ENCODE assay signal across 7 cellular contexts in genomic region chr6:37222992-37223391, GRCh38. TPM values are rescaled to one million over a fixed set of nuclear protein-coding genes. Genes with fewer than 3 reads are reported as not detected.
DNase-seq lines count a peak whose midpoint lies in the region; ATAC-seq and TF ChIP-seq lines count a peak whose summit lies in the region.

No MANE protein-coding gene starts in this region.

- H3K36me3 ChIP-seq in HEK293 (ENCODE audit: control insufficient read depth in 2 of 2, insufficient read depth in 1 of 2, low read length in 2 of 2) (no peaks in the 10 kb centered on the region), WERI-Rb-1 (no peaks in the 10 kb centered on the region)

- CTCF ChIA-PET in HEK293 (lab: Yijun Ruan, JAX): interaction anchor here (0.6 to 4.4 kb wide), 8 partner anchors 13 to 629 kb away, joined by 3 to 41 read pairs (median 4); no protein-coding TSS in a partner anchor

- ATAC-seq in HG02571 (IDR thresholded peaks at IDR 0.05; ENCODE audit: unreplicated experiment): no peak

- peaks cover 6% of the 10 kb centered on the region for H3K4me1 ChIP-seq in HEK293 (ENCODE audit: control insufficient read depth, insufficient read depth, low read length)

- H3K9me3 ChIP-seq in HEK293 (ENCODE audit: control insufficient read depth, insufficient read depth, low read depth, low read length) (no peaks in the 10 kb centered on the region), WERI-Rb-1 (ENCODE audit: severe bottlenecking) (no peaks in the 10 kb centered on the region)

- H3K27ac ChIP-seq in HEK293 (ENCODE audit: extremely low read depth, low read depth, low read length) (no peak overlapping the region), WERI-Rb-1 (no peak overlapping the region), skin epidermis (peak overlapping the region in 1 of 21 experiments; percentile 30)

- H3K4me3 ChIP-seq in HEK293 (ENCODE audit: low read depth, low read length) (peak overlapping the region; percentile 64), WERI-Rb-1 (ENCODE audit: low read depth, low read length) (peak overlapping the region; percentile 69), fibroblast of villous mesenchyme (ENCODE audit: low read depth, low read length) (peak overlapping the region; percentile 73), skin epidermis (peak overlapping the region in 6 of 7 experiments; percentile 42 to 70 (median 54))

- H3K27me3 ChIP-seq in WERI-Rb-1 (ENCODE audit: insufficient read depth, low read depth, severe bottlenecking): no peaks in the 10 kb centered on the region

- DNase-seq in WERI-Rb-1: no peak
- no peak for DNase-seq in fibroblast of villous mesenchyme (ENCODE audit: low read depth)
- DNase-seq in HUDEP-2 (lab: John Stamatoyannopoulos, UW; ENCODE audit: unreplicated experiment in 76 of 76): no peak
- DNase-seq in dermis blood vessel endothelial cell: no peak

- TF ChIP-seq CTCF in HEK293 (tag by site-specific recombination; IDR thresholded peaks at IDR 0.05): no peak
- no peak for TF ChIP-seq CTCF in WERI-Rb-1 (IDR thresholded peaks at IDR 0.05; ENCODE audit: low read depth, low read length)
- TF ChIP-seq CTCF in fibroblast of villous mesenchyme (IDR thresholded peaks at IDR 0.05; ENCODE audit: insufficient read depth, low read depth, low read length): no peak

- POLR2A ChIA-PET in HEK293 (lab: Yijun Ruan, JAX): interaction anchor here (0.6 to 2.6 kb wide), 7 partner anchors 10 to 348 kb away, joined by 3 to 27 read pairs (median 3); partner anchors contain the start of genes PPIL1, TBC1D22B and TMEM217

TF ChIP-seq in HEK293, 187 proteins besides CTCF, POLR2A, EP300 and RAD21:
- TF ChIP-seq ZNF112 (tag by site-specific recombination; IDR thresholded peaks at IDR 0.05) (no peak), ZNF76 (tag by site-specific recombination; IDR thresholded peaks at IDR 0.05; ENCODE audit: borderline replicate concordance, low read depth) (no peak), ZNF146 (tag by site-specific recombination; IDR thresholded peaks at IDR 0.05) (no peak), ZSCAN4 (tag by site-specific recombination; IDR thresholded peaks at IDR 0.05) (no peak), ZNF670 (tag by site-specific recombination; IDR thresholded peaks at IDR 0.05; ENCODE audit: low read depth) (no peak), ZNF768 (tag by site-specific recombination; IDR thresholded peaks at IDR 0.05) (no peak), OVOL3 (tag by site-specific recombination; IDR thresholded peaks at IDR 0.05) (no peak), ZBTB17 (tag by site-specific recombination; IDR thresholded peaks at IDR 0.05) (no peak), ZNF114 (tag by site-specific recombination; IDR thresholded peaks at IDR 0.05) (no peak), ZNF23 (tag by site-specific recombination; IDR thresholded peaks at IDR 0.05; ENCODE audit: borderline replicate concordance) (no peak)
- TF ChIP-seq, protein P1, sequence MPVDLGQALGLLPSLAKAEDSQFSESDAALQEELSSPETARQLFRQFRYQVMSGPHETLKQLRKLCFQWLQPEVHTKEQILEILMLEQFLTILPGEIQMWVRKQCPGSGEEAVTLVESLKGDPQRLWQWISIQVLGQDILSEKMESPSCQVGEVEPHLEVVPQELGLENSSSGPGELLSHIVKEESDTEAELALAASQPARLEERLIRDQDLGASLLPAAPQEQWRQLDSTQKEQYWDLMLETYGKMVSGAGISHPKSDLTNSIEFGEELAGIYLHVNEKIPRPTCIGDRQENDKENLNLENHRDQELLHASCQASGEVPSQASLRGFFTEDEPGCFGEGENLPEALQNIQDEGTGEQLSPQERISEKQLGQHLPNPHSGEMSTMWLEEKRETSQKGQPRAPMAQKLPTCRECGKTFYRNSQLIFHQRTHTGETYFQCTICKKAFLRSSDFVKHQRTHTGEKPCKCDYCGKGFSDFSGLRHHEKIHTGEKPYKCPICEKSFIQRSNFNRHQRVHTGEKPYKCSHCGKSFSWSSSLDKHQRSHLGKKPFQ (tag by site-specific recombination; IDR thresholded peaks at IDR 0.05): no peak
- TF ChIP-seq, protein P2, sequence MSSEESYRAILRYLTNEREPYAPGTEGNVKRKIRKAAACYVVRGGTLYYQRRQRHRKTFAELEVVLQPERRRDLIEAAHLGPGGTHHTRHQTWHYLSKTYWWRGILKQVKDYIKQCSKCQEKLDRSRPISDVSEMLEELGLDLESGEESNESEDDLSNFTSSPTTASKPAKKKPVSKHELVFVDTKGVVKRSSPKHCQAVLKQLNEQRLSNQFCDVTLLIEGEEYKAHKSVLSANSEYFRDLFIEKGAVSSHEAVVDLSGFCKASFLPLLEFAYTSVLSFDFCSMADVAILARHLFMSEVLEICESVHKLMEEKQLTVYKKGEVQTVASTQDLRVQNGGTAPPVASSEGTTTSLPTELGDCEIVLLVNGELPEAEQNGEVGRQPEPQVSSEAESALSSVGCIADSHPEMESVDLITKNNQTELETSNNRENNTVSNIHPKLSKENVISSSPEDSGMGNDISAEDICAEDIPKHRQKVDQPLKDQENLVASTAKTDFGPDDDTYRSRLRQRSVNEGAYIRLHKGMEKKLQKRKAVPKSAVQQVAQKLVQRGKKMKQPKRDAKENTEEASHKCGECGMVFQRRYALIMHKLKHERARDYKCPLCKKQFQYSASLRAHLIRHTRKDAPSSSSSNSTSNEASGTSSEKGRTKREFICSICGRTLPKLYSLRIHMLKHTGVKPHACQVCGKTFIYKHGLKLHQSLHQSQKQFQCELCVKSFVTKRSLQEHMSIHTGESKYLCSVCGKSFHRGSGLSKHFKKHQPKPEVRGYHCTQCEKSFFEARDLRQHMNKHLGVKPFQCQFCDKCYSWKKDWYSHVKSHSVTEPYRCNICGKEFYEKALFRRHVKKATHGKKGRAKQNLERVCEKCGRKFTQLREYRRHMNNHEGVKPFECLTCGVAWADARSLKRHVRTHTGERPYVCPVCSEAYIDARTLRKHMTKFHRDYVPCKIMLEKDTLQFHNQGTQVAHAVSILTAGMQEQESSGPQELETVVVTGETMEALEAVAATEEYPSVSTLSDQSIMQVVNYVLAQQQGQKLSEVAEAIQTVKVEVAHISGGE (tag by site-specific recombination; conservative IDR thresholded peaks at IDR 0.05; ENCODE audit: low read depth): no peak

RNA-seq across cellular contexts. Expression of gene TBC1D22B, which starts 34.6 kb away (rescaled TPM):
- total RNA-seq in fibroblast of villous mesenchyme: 7.1 and 10.8 TPM in 2 replicates
- 9.5 and 12.1 TPM in 2 replicates for total RNA-seq in dermis blood vessel endothelial cell

RNA-seq across cellular contexts. Expression of gene TMEM217, which starts 35.0 kb away (rescaled TPM):
- 2.9 and 3.5 TPM in 2 replicates for total RNA-seq in fibroblast of villous mesenchyme
- total RNA-seq in dermis blood vessel endothelial cell: 12.1 and 12.4 TPM in 2 replicates

RNA-seq across cellular contexts. Expression of gene PIM1, which starts 53.0 kb away (rescaled TPM):
- total RNA-seq in fibroblast of villous mesenchyme: 22.9 and 28.0 TPM in 2 replicates
- total RNA-seq in dermis blood vessel endothelial cell: 1.3 and 2.6 TPM in 2 replicates
